Comparison of ENCODE assay signal across 28 cellular contexts in the genomic region with DNA sequence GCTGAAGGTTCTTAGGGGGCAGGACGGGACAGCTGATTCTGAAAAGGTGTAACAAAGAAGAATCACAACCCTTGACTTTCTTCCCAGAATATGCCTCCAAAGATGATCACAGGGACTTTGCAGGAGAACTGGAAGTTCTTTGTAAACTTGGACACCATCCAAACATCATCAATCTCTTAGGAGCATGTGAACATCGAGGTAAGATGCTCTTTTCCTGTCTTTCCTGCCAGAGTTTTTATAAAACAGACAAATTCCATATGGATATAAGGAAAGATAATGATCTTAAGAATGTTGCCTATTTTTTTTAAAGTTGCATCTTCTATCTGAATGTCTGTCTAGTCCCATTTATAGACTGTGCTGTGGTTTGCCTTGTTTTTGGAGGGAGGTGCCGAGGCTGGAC.
"Had no signal": no experiment of that assay in that cellular context is flagged by ENCODE, and none has a peak within 500 bp of the region (broad histone marks: within the 10 kb centered on the region; RNA-seq: fewer than 3 reads in every experiment).

No MANE protein-coding gene starts in this region.

- H3K4me3 Mint-ChIP-seq: effector memory CD8-positive, alpha-beta T cell; endodermal cell; naive thymus-derived CD4-positive, alpha-beta T cell had no signal

- H3K4me1 ChIP-seq: esophagus squamous epithelium, gastrocnemius medialis, left lung, lower lobe of right lung had no signal

- H3K27me3 Mint-ChIP-seq: effector memory CD8-positive, alpha-beta T cell had no signal

- H3K4me1 Mint-ChIP-seq: endodermal cell; naive thymus-derived CD4-positive, alpha-beta T cell had no signal

- H3K9me3 ChIP-seq: esophagus squamous epithelium, gastrocnemius medialis, heart right ventricle, left lung, lower lobe of right lung had no signal

- H3K27me3 ChIP-seq: dorsolateral prefrontal cortex, gastrocnemius medialis, heart right ventricle, left lung had no signal

- H3K9me3 Mint-ChIP-seq: effector memory CD8-positive, alpha-beta T cell; endodermal cell had no signal

- H3K36me3 ChIP-seq: esophagus squamous epithelium, gastrocnemius medialis had no signal

- H3K4me3 ChIP-seq: coronary artery, dorsolateral prefrontal cortex, esophagus squamous epithelium, gastrocnemius medialis, heart right ventricle, left lung, lower lobe of right lung had no signal

- ATAC-seq: effector memory CD8-positive, alpha-beta T cell; esophagus mucosa; gastrocnemius medialis; heart right ventricle; left cardiac atrium; left lung; left ventricle myocardium superior; lower lobe of right lung; naive thymus-derived CD4-positive, alpha-beta T cell had no signal

- FAIRE-seq: colon, endometrium, islet of Langerhans, keratinocyte had no signal

- H3K36me3 Mint-ChIP-seq: naive thymus-derived CD4-positive, alpha-beta T cell had no signal

- DNase-seq: dermis blood vessel endothelial cell; dorsolateral prefrontal cortex; effector CD4-positive, alpha-beta T cell; effector memory CD8-positive, alpha-beta T cell; endodermal cell; erythroblast; esophagus squamous epithelium; foreskin fibroblast; foreskin melanocyte; gastrocnemius medialis; glutamatergic neuron; head of caudate nucleus; heart right ventricle; hippocampal formation; left cardiac atrium; left lung; left ventricle myocardium superior; lower lobe of right lung; mesendoderm; midbrain; naive thymus-derived CD4-positive, alpha-beta T cell had no signal

- H3K27ac ChIP-seq: coronary artery, dorsolateral prefrontal cortex, epithelial cell of prostate, esophagus squamous epithelium, gastrocnemius medialis, heart right ventricle, left lung, lower lobe of right lung had no signal

- H3K27ac Mint-ChIP-seq: effector memory CD8-positive, alpha-beta T cell; endodermal cell; naive thymus-derived CD4-positive, alpha-beta T cell had no signal
